3 cellular contexts compared by ENCODE assay signal in the genomic region with DNA sequence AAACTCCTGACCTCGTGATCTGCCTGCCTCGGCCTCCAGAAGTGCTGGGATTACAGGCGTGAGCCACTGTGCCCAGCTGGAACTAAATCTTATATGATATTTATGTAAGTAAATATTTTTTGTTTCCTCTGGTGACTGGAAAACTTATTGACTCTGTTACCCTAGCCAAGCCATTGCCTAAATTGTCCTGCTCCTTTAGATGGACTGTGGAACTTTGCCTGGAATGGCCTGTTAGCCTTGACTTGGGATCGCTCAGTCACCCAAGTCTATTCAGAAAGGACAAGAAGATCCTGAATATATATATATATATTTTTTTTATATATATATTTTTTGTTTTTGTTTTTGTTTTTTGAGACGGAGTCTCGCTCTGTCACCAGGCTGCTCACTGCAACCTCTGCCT.
"Had no signal": no experiment of that assay in that cellular context is flagged by ENCODE, and none has a peak within 500 bp of the region (broad histone marks: within the 10 kb centered on the region; RNA-seq: fewer than 3 reads in every experiment).

No MANE protein-coding gene starts in this region.

- H3K4me3 ChIP-seq: GM12878 had no signal

- DNase-seq: GDM1, GF-D8 had no signal

- ATAC-seq: GM12878 had no signal
